ENCODE assay signal across 10 cellular contexts in genomic region chr7:43785425-43785824, GRCh38. TPM values are rescaled to one million over a fixed set of nuclear protein-coding genes. Genes with fewer than 3 reads are reported as not detected.
DNase-seq lines count a peak whose midpoint lies in the region; ATAC-seq and TF ChIP-seq lines count a peak whose summit lies in the region.
"Had no signal": no experiment of that assay in that cellular context is flagged by ENCODE, and none has a peak within 500 bp of the region (broad histone marks: within the 10 kb centered on the region; RNA-seq: fewer than 3 reads in every experiment).

No MANE protein-coding gene starts in this region.

- H3K27ac ChIP-seq in H9 (ENCODE audit: insufficient read length, low read depth, low read length) = no peak overlapping the region
- no peak overlapping the region for H3K27ac ChIP-seq in right cardiac atrium (ENCODE audit: low read length)

- WGBS in H9 (ENCODE audit: extremely low coverage, insufficient read length, low lambda C conversion rate) = no CpG with 5 or more reads among the region's 2 CpGs
- WGBS in right cardiac atrium = 57% methylated on average over 2 of the region's 2 CpGs

- no peak overlapping the region for H3K18ac ChIP-seq in H9 (ENCODE audit: insufficient read length, low read depth, low read length)

- ATAC-seq in right cardiac atrium (peak; percentile 65 to 81), sciatic nerve (peak; percentile 58), GM19023 (IDR thresholded peaks at IDR 0.05; ENCODE audit: unreplicated experiment) (no peak), GM19395 (IDR thresholded peaks at IDR 0.05; ENCODE audit: unreplicated experiment) (no peak)
- ATAC-seq in activated naive CD8-positive, alpha-beta T cell treated with anti-CD3 and anti-CD28 coated beads, Interleukin-2, amount 50 U/mL, for 24 hours = no peak

- no peak overlapping the region for H3K4me2 ChIP-seq in H9 (ENCODE audit: insufficient read depth, insufficient read length, low read length)

- H3K4me1 ChIP-seq in H9 (ENCODE audit: insufficient read depth, low read length) (no peaks in the 10 kb centered on the region), right cardiac atrium (ENCODE audit: control insufficient read depth, insufficient read depth, low read length) (no peaks in the 10 kb centered on the region)

- intact Hi-C loops in right cardiac atrium (cut with DNase I) = no loop called here
- intact Hi-C loops in sciatic nerve (cut with DNase I) = no loop called here

- H2BK20ac ChIP-seq in H9 (ENCODE audit: low read depth, low read length, poor library complexity, severe bottlenecking) = no peak overlapping the region

- no peak overlapping the region for H4K8ac ChIP-seq in H9 (replicated peaks; ENCODE audit: insufficient read length, low read depth, low read length)

- DNase-seq in H9 = no peak
- peak; percentile 99 for DNase-seq in amniotic epithelial cell (ENCODE audit: low read depth)
- DNase-seq in right cardiac atrium = peak in 2 of 3 donors; percentile 39 to 49
- no peak for DNase-seq in sciatic nerve (ENCODE audit: low spot score)
- DNase-seq in activated naive CD8-positive, alpha-beta T cell treated with anti-CD3 and anti-CD28 coated beads, Interleukin-2, amount 50 U/mL, for 24 hours = no peak
- DNase-seq in 8988T = no peak
- DNase-seq: activated T-cell treated with anti-CD3 and anti-CD28 coated beads, Interleukin-2, amount 50 U/mL, for 1 hour; NCI-H2029 had no signal

- no peaks in the 10 kb centered on the region for H3K23me2 ChIP-seq in H9 (ENCODE audit: insufficient read length, low read depth, low read length, poor library complexity, severe bottlenecking)

- no peak overlapping the region for H2BK120ac ChIP-seq in H9 (ENCODE audit: low read depth, low read length, poor library complexity, severe bottlenecking)

- H3K4me3 Mint-ChIP-seq in H9 = no peak overlapping the region
- H3K4me3 Mint-ChIP-seq in activated naive CD8-positive, alpha-beta T cell treated with anti-CD3 and anti-CD28 coated beads, Interleukin-2, amount 50 U/mL, for 24 hours = no peak overlapping the region

- H2AK5ac ChIP-seq in H9 (ENCODE audit: insufficient read length, low read length) = no peak overlapping the region

- no peak overlapping the region for H3K4ac ChIP-seq in H9 (ENCODE audit: low read depth, low read length)

- no peaks in the 10 kb centered on the region for H3K79me2 ChIP-seq in H9 (ENCODE audit: insufficient read depth, low read length)

- H3K9me3 ChIP-seq in H9 (ENCODE audit: control insufficient read depth, low read depth, low read length) (peaks cover under 1% of the 10 kb centered on the region), right cardiac atrium (ENCODE audit: control insufficient read depth, low read length) (no peaks in the 10 kb centered on the region)

- H3K9ac ChIP-seq in H9 (ENCODE audit: extremely low read depth, insufficient read length, low read length) = no peak overlapping the region

- no peaks in the 10 kb centered on the region for H3K4me1 Mint-ChIP-seq in H9
- H3K4me1 Mint-ChIP-seq in activated naive CD8-positive, alpha-beta T cell treated with anti-CD3 and anti-CD28 coated beads, Interleukin-2, amount 50 U/mL, for 24 hours = peaks cover 16% of the 10 kb centered on the region

- H3K14ac ChIP-seq in H9 (ENCODE audit: insufficient read depth, low read length) = no peak overlapping the region

- H4K20me1 ChIP-seq in H9 (ENCODE audit: control insufficient read depth, insufficient read depth, insufficient read length) = no peaks in the 10 kb centered on the region

- H3K56ac ChIP-seq in H9 (ENCODE audit: insufficient read length, low read depth, low read length) = peak overlapping the region; percentile 82

- H4K91ac ChIP-seq in H9 (ENCODE audit: insufficient read length, low read depth, low read length) = no peak overlapping the region

- no peaks in the 10 kb centered on the region; the same call in 1 of the 2 replicates for H3K27me3 Mint-ChIP-seq in H9 (ENCODE audit: low read depth)
- H3K27me3 Mint-ChIP-seq in activated naive CD8-positive, alpha-beta T cell treated with anti-CD3 and anti-CD28 coated beads, Interleukin-2, amount 50 U/mL, for 24 hours = no peaks in the 10 kb centered on the region

- no peak overlapping the region for H2BK15ac ChIP-seq in H9 (ENCODE audit: low read depth, low read length)

- TF ChIP-seq CTCF in H9 (conservative IDR thresholded peaks at IDR 0.05) = no peak

- no peaks in the 10 kb centered on the region for H3K79me1 ChIP-seq in H9 (ENCODE audit: insufficient read depth, low read depth, low read length, poor library complexity, severe bottlenecking)

- no peak overlapping the region for H2AFZ ChIP-seq in H9 (ENCODE audit: low read length)

- no peak overlapping the region for H2BK12ac ChIP-seq in H9 (ENCODE audit: insufficient read length, low read depth, low read length)

- H3K27me3 ChIP-seq in H9 (ENCODE audit: insufficient read depth, low read length) (0 out of 2 replicates have a peak, but pooled peaks cover 2% of the 10 kb centered on the region), right cardiac atrium (ENCODE audit: control insufficient read depth, insufficient read depth) (no peaks in the 10 kb centered on the region)

- H3K36me3 Mint-ChIP-seq in H9 (ENCODE audit: insufficient read depth in 1 of 3, low read depth in 3 of 3) = peaks cover 8 to 19% (median 11%) of the 10 kb centered on the region in 3 experiments
- peaks cover 3% of the 10 kb centered on the region for H3K36me3 Mint-ChIP-seq in activated naive CD8-positive, alpha-beta T cell treated with anti-CD3 and anti-CD28 coated beads, Interleukin-2, amount 50 U/mL, for 24 hours (ENCODE audit: low read depth)

- no peak overlapping the region for H3K27ac Mint-ChIP-seq in H9
- H3K27ac Mint-ChIP-seq in activated naive CD8-positive, alpha-beta T cell treated with anti-CD3 and anti-CD28 coated beads, Interleukin-2, amount 50 U/mL, for 24 hours = no peak overlapping the region

- H4K5ac ChIP-seq in H9 (ENCODE audit: insufficient read length, low read depth, low read length) = no peak overlapping the region

- no peak overlapping the region for H3K4me3 ChIP-seq in right cardiac atrium (ENCODE audit: low read length)

- H2BK5ac ChIP-seq in H9 (ENCODE audit: insufficient read length, low read length) = no peak overlapping the region

- H3K23ac ChIP-seq in H9 (ENCODE audit: insufficient read length, low read depth, low read length) = no peak overlapping the region

- no peak overlapping the region for H3T11ph ChIP-seq in H9 (ENCODE audit: low read length)

- peaks cover 2 to 3% of the 10 kb centered on the region in 2 experiments; a peak in 3 of 5 replicates for H3K9me3 Mint-ChIP-seq in H9
- no peaks in the 10 kb centered on the region for H3K9me3 Mint-ChIP-seq in activated naive CD8-positive, alpha-beta T cell treated with anti-CD3 and anti-CD28 coated beads, Interleukin-2, amount 50 U/mL, for 24 hours

RNA-seq across cellular contexts. Expression of gene BLVRA, which starts 26.9 kb away (rescaled TPM):
- total RNA-seq in H9 (2021) (37.6 and 40.7 TPM in 2 replicates), right cardiac atrium (10 to 100 TPM; 29.5 to 50.9 (median 44.4) TPM), sciatic nerve (64.4 TPM)
- 57.4 TPM for polyA plus RNA-seq in right cardiac atrium

RNA-seq across cellular contexts. Expression of gene COA1, which starts 56.1 kb away (rescaled TPM):
- 132 and 138 TPM in 2 replicates for total RNA-seq in H9 (2021)
- total RNA-seq in right cardiac atrium = 10 to 100 TPM; 53.3 to 66.3 (median 60.6) TPM
- 78.6 TPM for polyA plus RNA-seq in right cardiac atrium
- 56.8 TPM for total RNA-seq in sciatic nerve

Comparison
In these comparisons a context has a peak if more than half of its experiments do, and no peak if none do; other contexts are left out.
1. DNase-seq: peak in amniotic epithelial cell (single experiment) and right cardiac atrium (2 of 3); none in H9 (single experiment), sciatic nerve (single experiment), activated naive CD8-positive, alpha-beta T cell treated with anti-CD3 and anti-CD28 coated beads, Interleukin-2, amount 50 U/mL, for 24 hours (single experiment) and 8988T (single experiment).
2. ATAC-seq: peak in right cardiac atrium (2 of 2) and sciatic nerve (single experiment); none in GM19023 (single experiment), activated naive CD8-positive, alpha-beta T cell treated with anti-CD3 and anti-CD28 coated beads, Interleukin-2, amount 50 U/mL, for 24 hours (single experiment) and GM19395 (single experiment).